Comparison of ENCODE assay signal across 12 cellular contexts in the genomic region with DNA sequence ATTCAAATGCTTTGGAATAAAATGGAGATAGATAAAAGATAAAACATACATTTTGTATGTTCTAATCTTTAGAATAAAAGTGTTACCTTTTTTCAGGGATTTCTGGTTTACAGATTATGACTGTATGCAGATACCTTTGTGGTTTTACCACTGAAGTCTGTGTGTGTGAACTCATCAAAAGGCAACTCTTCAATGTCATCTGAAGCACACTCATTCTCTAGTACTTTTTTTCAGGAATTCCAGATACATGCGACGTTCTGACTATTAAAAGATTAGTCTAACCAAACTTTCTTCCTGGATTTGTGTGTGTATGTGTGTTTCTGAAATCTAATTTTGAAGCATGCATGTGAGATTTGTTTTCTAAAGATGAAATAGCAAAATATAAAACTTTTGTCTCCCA.
DNase-seq lines count a peak whose midpoint lies in the region; ATAC-seq and TF ChIP-seq lines count a peak whose summit lies in the region.
"Had no signal": no experiment of that assay in that cellular context is flagged by ENCODE, and none has a peak within 500 bp of the region (broad histone marks: within the 10 kb centered on the region; RNA-seq: fewer than 3 reads in every experiment).

No MANE protein-coding gene starts in this region.

- peak overlapping the region; percentile 69 for H3K9ac ChIP-seq in SK-N-MC (ENCODE audit: insufficient read length)

- no peak for ATAC-seq in HG03175 (IDR thresholded peaks at IDR 0.05; ENCODE audit: unreplicated experiment)

- peak overlapping the region in 1 of 2 donors; percentile 14 for H3K4me3 Mint-ChIP-seq in CD14-positive monocyte
- H3K4me3 Mint-ChIP-seq: activated naive CD8-positive, alpha-beta T cell treated with anti-CD3 and anti-CD28 coated beads, Interleukin-2, amount 10 ng/mL, durations not matched to agents 7 days and 5 days; IgD-negative memory B cell had no signal

- H3K27ac ChIP-seq in SK-N-MC (no peak overlapping the region), testis (no peak overlapping the region)
- H3K27ac ChIP-seq: upper lobe of right lung had no signal

- H3K9me3 ChIP-seq in SK-N-MC (ENCODE audit: low read depth, low read length) (no peaks in the 10 kb centered on the region), testis (no peaks in the 10 kb centered on the region)
- H3K9me3 ChIP-seq: upper lobe of right lung had no signal

- 31 to 43% methylated on average over 2 of the region's 2 CpGs for WGBS in testis, 2 donors

- H3K27me3 Mint-ChIP-seq in CD14-positive monocyte (ENCODE audit: low read depth in 3 of 3) = peaks cover 19 to 37% (median 26%) of the 10 kb centered on the region in 3 donors

- no peaks in the 10 kb centered on the region for H3K4me1 ChIP-seq in testis

- intact Hi-C loops in testis (cut with DNase I; ENCODE audit: low total_unique reads) (no loop called here), CD14-positive monocyte (cut with micrococcal nuclease) (no loop called here)

- H3K4me3 ChIP-seq in SK-N-MC (peak overlapping the region; percentile 89), testis (peak overlapping the region; percentile 55 to 59)

- no peaks in the 10 kb centered on the region for H3K27me3 ChIP-seq in testis

- TF ChIP-seq CTCF in testis (IDR thresholded peaks at IDR 0.05) (no peak), CD14-positive monocyte (IDR thresholded peaks at IDR 0.05) (no peak)

- H3K4me1 Mint-ChIP-seq in CD14-positive monocyte = peaks cover 12% of the 10 kb centered on the region

- peaks cover 0 to 7% (median 2%) of the 10 kb centered on the region in 7 donors for H3K9me3 Mint-ChIP-seq in CD14-positive monocyte
- H3K9me3 Mint-ChIP-seq: activated naive CD8-positive, alpha-beta T cell treated with anti-CD3 and anti-CD28 coated beads, Interleukin-2, amount 10 ng/mL, durations not matched to agents 7 days and 5 days had no signal

- no peak for TF ChIP-seq POLR2A in testis (IDR thresholded peaks at IDR 0.05)

- H3K36me3 ChIP-seq in SK-N-MC (ENCODE audit: insufficient read depth, low read length) = no peaks in the 10 kb centered on the region
- no peaks in the 10 kb centered on the region for H3K36me3 ChIP-seq in testis (ENCODE audit: low read depth, missing control alignments)
- H3K36me3 ChIP-seq: upper lobe of right lung had no signal

- H3K27ac Mint-ChIP-seq in CD14-positive monocyte = no peak overlapping the region
- H3K27ac Mint-ChIP-seq: activated naive CD8-positive, alpha-beta T cell treated with anti-CD3 and anti-CD28 coated beads, Interleukin-2, amount 10 ng/mL, durations not matched to agents 7 days and 5 days; IgD-negative memory B cell had no signal

- DNase-seq in DMS 273 (lab: John Stamatoyannopoulos, UW; ENCODE audit: unreplicated experiment) (peak; percentile 19), DMS 273 treated with DMSO at 0.1 percent for 48 hours (lab: John Stamatoyannopoulos, UW) (no peak), SK-N-MC (ENCODE audit: low read depth, low spot score) (no peak), glomerular visceral epithelial cell (ENCODE audit: extremely low spot score) (peak; percentile 23), testis (no peak), CD14-positive monocyte (ENCODE audit: low spot score) (no peak)
- no peak for DNase-seq in activated naive CD4-positive, alpha-beta T cell treated with anti-CD3 and anti-CD28 coated beads, Interleukin-2, amount 50 U/mL, for 16 hours
- DNase-seq: activated naive CD8-positive, alpha-beta T cell treated with anti-CD3 and anti-CD28 coated beads, Interleukin-2, amount 10 ng/mL, durations not matched to agents 7 days and 5 days; effector CD4-positive, alpha-beta T cell had no signal

- no peaks in the 10 kb centered on the region for H3K36me3 Mint-ChIP-seq in CD14-positive monocyte
- H3K36me3 Mint-ChIP-seq: activated naive CD8-positive, alpha-beta T cell treated with anti-CD3 and anti-CD28 coated beads, Interleukin-2, amount 10 ng/mL, durations not matched to agents 7 days and 5 days; IgD-negative memory B cell had no signal

Comparison
In these comparisons a context has a peak if more than half of its experiments do, and no peak if none do; other contexts are left out.
1. DNase-seq: peak in DMS 273 (single experiment) and glomerular visceral epithelial cell (single experiment); none in DMS 273 treated with DMSO at 0.1 percent for 48 hours (single experiment), SK-N-MC (single experiment), testis (single experiment), CD14-positive monocyte (single experiment) and activated naive CD4-positive, alpha-beta T cell treated with anti-CD3 and anti-CD28 coated beads, Interleukin-2, amount 50 U/mL, for 16 hours (single experiment).